9 cellular contexts compared by ENCODE assay signal in genomic region chr3:140863481-140864084, GRCh38.
DNase-seq lines count a peak whose midpoint lies in the region; TF ChIP-seq lines count a peak whose summit lies in the region.
"Had no signal": no experiment of that assay in that cellular context is flagged by ENCODE, and none has a peak within 500 bp of the region (broad histone marks: within the 10 kb centered on the region; RNA-seq: fewer than 3 reads in every experiment).

No MANE protein-coding gene starts in this region.

- DNase-seq in D341Med (ENCODE audit: low spot score) (peak; percentile 72), H7 (peak; percentile 42), NCI-H2081 treated with DMSO at 0.1 percent for 48 hours (lab: John Stamatoyannopoulos, UW) (peak; percentile 55), endothelial cell (ENCODE audit: low spot score) (peak; percentile 71), mucosa of gallbladder (ENCODE audit: low spot score) (peak; percentile 57), ureter (ENCODE audit: low spot score) (peak; percentile 69)
- no peak for DNase-seq in effector CD4-positive, alpha-beta T cell

- no peaks in the 10 kb centered on the region for H3K27me3 Mint-ChIP-seq in endothelial cell (ENCODE audit: unreplicated experiment)

- H3K27ac Mint-ChIP-seq in endothelial cell (ENCODE audit: unreplicated experiment): no peak overlapping the region
- H3K27ac Mint-ChIP-seq: stimulated activated naive CD8-positive, alpha-beta T cell treated with anti-CD3 and anti-CD28 coated beads, Interleukin-15, Interleukin-2, amounts not matched to agents 100 ng/mL and 50 ng/mL, for 24 hours had no signal

- TF ChIP-seq CTCF in VCaP (conservative IDR thresholded peaks at IDR 0.05) (peak; percentile 60), endothelial cell (IDR thresholded peaks at IDR 0.05; ENCODE audit: unreplicated experiment) (peak; percentile 87)

- H3K36me3 Mint-ChIP-seq in endothelial cell (ENCODE audit: low read depth, unreplicated experiment): no peaks in the 10 kb centered on the region

- no peak overlapping the region for H3K4me3 Mint-ChIP-seq in endothelial cell (ENCODE audit: unreplicated experiment)
- H3K4me3 Mint-ChIP-seq: stimulated activated naive CD8-positive, alpha-beta T cell treated with anti-CD3 and anti-CD28 coated beads, Interleukin-15, Interleukin-2, amounts not matched to agents 100 ng/mL and 50 ng/mL, for 24 hours had no signal

- H3K27me3 ChIP-seq in H7 (ENCODE audit: control insufficient read depth, insufficient read depth, low read length): no peaks in the 10 kb centered on the region

- H3K4me3 ChIP-seq in H7 (ENCODE audit: insufficient read depth, low read depth, low read length): no peak overlapping the region

- H3K27ac ChIP-seq in VCaP: no peak overlapping the region

- no peaks in the 10 kb centered on the region for H3K36me3 ChIP-seq in H7 (replicated peaks; ENCODE audit: control insufficient read depth, insufficient read depth, low read length)

- H3K9me3 Mint-ChIP-seq in endothelial cell (ENCODE audit: unreplicated experiment): no peaks in the 10 kb centered on the region
- H3K9me3 Mint-ChIP-seq: stimulated activated naive CD8-positive, alpha-beta T cell treated with anti-CD3 and anti-CD28 coated beads, Interleukin-15, Interleukin-2, amounts not matched to agents 100 ng/mL and 50 ng/mL, for 24 hours had no signal

- H3K4me1 Mint-ChIP-seq in endothelial cell (ENCODE audit: unreplicated experiment): no peaks in the 10 kb centered on the region
